8 cellular contexts compared by ENCODE assay signal in the genomic region with DNA sequence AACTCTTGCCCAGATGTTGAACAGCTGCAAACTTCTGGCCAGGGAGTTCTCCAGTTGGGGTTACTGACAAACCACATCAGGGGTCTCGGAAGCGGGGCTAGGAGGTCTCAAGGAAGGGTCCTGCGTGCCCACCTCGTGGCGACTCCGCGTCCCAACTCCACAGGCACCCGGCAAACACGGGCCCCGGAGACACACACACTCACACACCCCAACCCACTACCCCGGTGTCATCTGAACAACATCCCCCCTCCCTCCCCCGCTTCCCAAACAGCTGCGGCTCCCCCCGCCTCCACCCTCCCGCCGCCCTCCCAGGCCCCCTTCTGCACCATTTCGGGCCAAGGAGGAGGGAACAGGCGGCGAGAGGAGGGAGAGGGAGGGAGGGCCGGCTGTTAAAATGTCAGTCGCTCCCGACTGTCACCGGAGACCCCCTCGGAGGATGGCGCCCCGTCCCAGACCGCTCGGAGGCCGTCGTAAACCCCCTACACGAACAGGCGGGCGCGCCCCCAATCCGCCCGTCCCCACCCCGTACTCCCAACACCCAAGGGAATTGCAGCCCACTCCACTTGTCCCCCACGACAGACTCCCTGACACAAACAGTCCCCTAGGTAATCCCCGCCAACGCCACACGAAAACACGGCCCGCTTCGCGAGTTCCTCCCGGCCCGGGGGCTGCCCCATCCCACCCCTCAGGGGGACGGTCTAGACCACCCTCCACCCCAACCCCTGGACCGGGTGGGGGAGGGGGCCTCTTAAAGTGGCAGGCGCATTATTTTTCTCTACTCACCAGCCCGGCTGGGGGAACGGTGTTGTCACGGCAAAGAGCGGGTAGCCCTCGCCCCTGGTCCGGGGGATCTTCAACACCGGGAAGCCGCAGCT. TPM values are rescaled to one million over a fixed set of nuclear protein-coding genes. Genes with fewer than 3 reads are reported as not detected.
DNase-seq lines count a peak whose midpoint lies in the region; ATAC-seq and TF ChIP-seq lines count a peak whose summit lies in the region.

No MANE protein-coding gene starts in this region.

- peak overlapping the region; percentile 91 to 96 for H3K4me3 ChIP-seq in neutrophil (ENCODE audit: low read depth in 1 of 2, low read length in 1 of 2)

- no peak for ATAC-seq in foreskin keratinocyte
- no peak for ATAC-seq in HG03460 (IDR thresholded peaks at IDR 0.05; ENCODE audit: unreplicated experiment)

- peaks cover 1% of the 10 kb centered on the region for H3K36me3 ChIP-seq in neutrophil

- DNase-seq in NCI-H2107 treated with DMSO at 0.1 percent for 48 hours (lab: John Stamatoyannopoulos, UW; ENCODE audit: unreplicated experiment), result peak; percentile 44
- no peak for DNase-seq in NCI-H2107 (lab: John Stamatoyannopoulos, UW)
- peak; percentile 67 for DNase-seq in NCI-H1694 (lab: John Stamatoyannopoulos, UW)
- DNase-seq in activated effector memory CD4-positive, alpha-beta T cell treated with anti-CD3 and anti-CD28 coated beads, Interleukin-2, amount 50 U/mL, for 16 hours, result peak; percentile 82
- DNase-seq in foreskin keratinocyte, result no peak
- no peak for DNase-seq in NCI-H187 treated with DMSO at 0.1 percent for 48 hours (lab: John Stamatoyannopoulos, UW)

- TF ChIP-seq CTCF in foreskin keratinocyte (conservative IDR thresholded peaks at IDR 0.05) (no peak), neutrophil (IDR thresholded peaks at IDR 0.05) (no peak)

- H3K27ac ChIP-seq in foreskin keratinocyte (peak overlapping the region; percentile 96), neutrophil (peak overlapping the region; percentile 100)

- H3K4me1 ChIP-seq in foreskin keratinocyte (peaks cover 41% of the 10 kb centered on the region), neutrophil (ENCODE audit: control insufficient read depth in 1 of 2, insufficient read depth in 1 of 2, low read depth in 1 of 2, low read length in 1 of 2) (peaks cover 56 to 70% of the 10 kb centered on the region in 2 experiments)

- H3K9me3 ChIP-seq in neutrophil, result no peaks in the 10 kb centered on the region

- H3K27me3 ChIP-seq in foreskin keratinocyte, result no peaks in the 10 kb centered on the region
- no peaks in the 10 kb centered on the region for H3K27me3 ChIP-seq in neutrophil

RNA-seq across cellular contexts. Expression of gene MEF2D, which starts 0.6 kb away (rescaled TPM):
- total RNA-seq in foreskin keratinocyte, result 17.2 and 18.5 TPM in 2 replicates
- 13.1 and 13.3 TPM in 2 replicates for polyA plus RNA-seq in foreskin keratinocyte

Comparison
In these comparisons a context has a peak if more than half of its experiments do, and no peak if none do; other contexts are left out.
1. DNase-seq: peak in NCI-H2107 treated with DMSO at 0.1 percent for 48 hours (single experiment), NCI-H1694 (single experiment) and activated effector memory CD4-positive, alpha-beta T cell treated with anti-CD3 and anti-CD28 coated beads, Interleukin-2, amount 50 U/mL, for 16 hours (single experiment); none in NCI-H2107 (single experiment), foreskin keratinocyte (0 of 2) and NCI-H187 treated with DMSO at 0.1 percent for 48 hours (single experiment).